In the genomic region with DNA sequence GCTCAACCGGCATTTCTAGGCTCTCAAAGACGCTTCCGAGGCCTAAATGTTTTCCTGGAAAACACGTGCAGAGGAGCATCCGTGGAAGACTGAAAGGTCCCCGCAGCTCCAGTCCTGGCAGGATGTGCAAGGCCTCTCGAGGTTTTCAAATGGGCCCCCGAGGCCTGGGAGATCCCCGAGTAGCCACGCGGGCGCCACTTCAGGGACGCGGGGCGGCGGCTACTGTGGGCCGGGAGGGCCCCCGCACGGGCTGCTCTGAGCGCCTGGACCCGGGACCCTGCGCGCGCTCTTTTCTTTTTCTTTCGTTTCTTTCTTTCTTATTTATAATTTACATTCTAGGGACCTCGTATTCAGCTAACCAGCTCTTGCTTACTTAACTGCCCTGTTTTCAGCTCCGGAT, we compare ENCODE assay signal across 10 cellular contexts. TPM values are rescaled to one million over a fixed set of nuclear protein-coding genes. Genes with fewer than 3 reads are reported as not detected.
DNase-seq lines count a peak whose midpoint lies in the region; ATAC-seq and TF ChIP-seq lines count a peak whose summit lies in the region.
"Had no signal": no experiment of that assay in that cellular context is flagged by ENCODE, and none has a peak within 500 bp of the region (broad histone marks: within the 10 kb centered on the region; RNA-seq: fewer than 3 reads in every experiment).

No MANE protein-coding gene starts in this region.

- H3K36me3 Mint-ChIP-seq in activated CD8-positive, alpha-beta T cell treated with anti-CD3 and anti-CD28 coated beads, Interleukin-2, amount 10 ng/mL, durations not matched to agents 7 days and 5 days (ENCODE audit: low read depth): peaks cover 4% of the 10 kb centered on the region
- peaks cover 3% of the 10 kb centered on the region for H3K36me3 Mint-ChIP-seq in activated CD8-positive, alpha-beta T cell treated with anti-CD3 and anti-CD28 coated beads for 36 hours (ENCODE audit: low read depth)

- 6 to 27% (median 12%) methylated on average over 27 of the region's 27 CpGs for WGBS in stomach, 5 donors

- H3K4me3 Mint-ChIP-seq in activated CD8-positive, alpha-beta T cell treated with anti-CD3 and anti-CD28 coated beads, Interleukin-2, amount 10 ng/mL, durations not matched to agents 7 days and 5 days: peak overlapping the region; percentile 5
- H3K4me3 Mint-ChIP-seq in activated CD8-positive, alpha-beta T cell treated with anti-CD3 and anti-CD28 coated beads for 36 hours: no peak overlapping the region

- CTCF ChIA-PET in activated CD8-positive, alpha-beta T cell treated with anti-CD3 and anti-CD28 coated beads, Interleukin-2, amount 10 ng/mL, durations not matched to agents 7 days and 5 days (lab: Charles Lee): no interaction called here
- CTCF ChIA-PET in activated CD8-positive, alpha-beta T cell treated with anti-CD3 and anti-CD28 coated beads for 36 hours (lab: Charles Lee): no interaction called here

- no peak for TF ChIP-seq EP300 in stomach (IDR thresholded peaks at IDR 0.05)

- H3K36me3 ChIP-seq in ascending aorta (no peaks in the 10 kb centered on the region), stomach (no peaks in the 10 kb centered on the region)

- H3K4me1 Mint-ChIP-seq in activated CD8-positive, alpha-beta T cell treated with anti-CD3 and anti-CD28 coated beads, Interleukin-2, amount 10 ng/mL, durations not matched to agents 7 days and 5 days (ENCODE audit: low read depth): peaks cover 2% of the 10 kb centered on the region
- peaks cover 16% of the 10 kb centered on the region for H3K4me1 Mint-ChIP-seq in activated CD8-positive, alpha-beta T cell treated with anti-CD3 and anti-CD28 coated beads for 36 hours (ENCODE audit: low read depth)

- no peak for TF ChIP-seq CTCF in activated CD8-positive, alpha-beta T cell treated with anti-CD3 and anti-CD28 coated beads for 36 hours (IDR thresholded peaks at IDR 0.05)
- no peak for TF ChIP-seq CTCF in ascending aorta (IDR thresholded peaks at IDR 0.05)
- TF ChIP-seq CTCF in stomach (IDR thresholded peaks at IDR 0.05): no peak

- H3K4me3 ChIP-seq in ascending aorta: peak overlapping the region; percentile 40 to 50
- H3K4me3 ChIP-seq in stomach: peak overlapping the region; percentile 45 to 68 (median 50)

- peaks cover 0 to 3% of the 10 kb centered on the region in 2 donors for H3K4me1 ChIP-seq in ascending aorta
- H3K4me1 ChIP-seq in stomach: peaks cover 25 to 61% (median 45%) of the 10 kb centered on the region in 4 donors

- no peak for ATAC-seq in activated CD8-positive, alpha-beta T cell treated with anti-CD3 and anti-CD28 coated beads, Interleukin-2, amount 10 ng/mL, durations not matched to agents 7 days and 5 days
- no peak for ATAC-seq in activated CD8-positive, alpha-beta T cell treated with anti-CD3 and anti-CD28 coated beads for 36 hours
- ATAC-seq in GM19467 (IDR thresholded peaks at IDR 0.05; ENCODE audit: unreplicated experiment): no peak

- TF ChIP-seq POLR2A in stomach (IDR thresholded peaks at IDR 0.05): no peak

- no peak for DNase-seq in activated CD8-positive, alpha-beta T cell treated with anti-CD3 and anti-CD28 coated beads, Interleukin-2, amount 10 ng/mL, durations not matched to agents 7 days and 5 days
- DNase-seq in activated CD8-positive, alpha-beta T cell treated with anti-CD3 and anti-CD28 coated beads for 36 hours: no peak
- DNase-seq in ascending aorta (ENCODE audit: low spot score in 2 of 2) (no peak), islet precursor cell (peak; percentile 60), stomach (no peak), OCI-M1 (lab: John Stamatoyannopoulos, UW) (no peak)
- no peak for DNase-seq in stimulated activated naive CD4-positive, alpha-beta T cell treated with Interleukin-2 at 50 U/mL for 16 hours (lab: John Stamatoyannopoulos, UW)
- DNase-seq: NCI-H1105 treated with DMSO at 0.1 percent for 48 hours had no signal

- H3K9me3 Mint-ChIP-seq in activated CD8-positive, alpha-beta T cell treated with anti-CD3 and anti-CD28 coated beads, Interleukin-2, amount 10 ng/mL, durations not matched to agents 7 days and 5 days (ENCODE audit: insufficient read depth): no peaks in the 10 kb centered on the region
- no peaks in the 10 kb centered on the region for H3K9me3 Mint-ChIP-seq in activated CD8-positive, alpha-beta T cell treated with anti-CD3 and anti-CD28 coated beads for 36 hours

- H3K27me3 Mint-ChIP-seq in activated CD8-positive, alpha-beta T cell treated with anti-CD3 and anti-CD28 coated beads, Interleukin-2, amount 10 ng/mL, durations not matched to agents 7 days and 5 days (ENCODE audit: low read depth): peaks cover 47% of the 10 kb centered on the region
- peaks cover 56% of the 10 kb centered on the region for H3K27me3 Mint-ChIP-seq in activated CD8-positive, alpha-beta T cell treated with anti-CD3 and anti-CD28 coated beads for 36 hours

- H3K27ac Mint-ChIP-seq in activated CD8-positive, alpha-beta T cell treated with anti-CD3 and anti-CD28 coated beads, Interleukin-2, amount 10 ng/mL, durations not matched to agents 7 days and 5 days: no peak overlapping the region
- H3K27ac Mint-ChIP-seq in activated CD8-positive, alpha-beta T cell treated with anti-CD3 and anti-CD28 coated beads for 36 hours: no peak overlapping the region

- H3K27me3 ChIP-seq in ascending aorta (peaks cover 8% of the 10 kb centered on the region), stomach (peaks cover 25 to 97% (median 64%) of the 10 kb centered on the region in 3 donors)

- H3K27ac ChIP-seq in ascending aorta: no peak overlapping the region
- H3K27ac ChIP-seq in stomach: peak overlapping the region in 4 of 5 donors; percentile 38 to 57 (median 50)

- intact Hi-C loops in activated CD8-positive, alpha-beta T cell treated with anti-CD3 and anti-CD28 coated beads for 36 hours (cut with micrococcal nuclease): no loop called here
- intact Hi-C loops in ascending aorta (cut with DNase I): no loop called here
- intact Hi-C loops in stomach (cut with DNase I; ENCODE audit: low total_unique reads): no loop called here

- H3K9me3 ChIP-seq in ascending aorta: no peaks in the 10 kb centered on the region
- H3K9me3 ChIP-seq in stomach: no peaks in the 10 kb centered on the region

- POLR2A ChIA-PET in activated CD8-positive, alpha-beta T cell treated with anti-CD3 and anti-CD28 coated beads, Interleukin-2, amount 10 ng/mL, durations not matched to agents 7 days and 5 days (lab: Charles Lee): no interaction called here
- POLR2A ChIA-PET in activated CD8-positive, alpha-beta T cell treated with anti-CD3 and anti-CD28 coated beads for 36 hours (lab: Charles Lee): no interaction called here

RNA-seq across cellular contexts. Expression of a gene that starts 4.3 kb away (rescaled TPM):
- total RNA-seq in activated CD8-positive, alpha-beta T cell treated with anti-CD3 and anti-CD28 coated beads, Interleukin-2, amount 10 ng/mL, durations not matched to agents 7 days and 5 days: not detected
- total RNA-seq in activated CD8-positive, alpha-beta T cell treated with anti-CD3 and anti-CD28 coated beads for 36 hours: not detected
- total RNA-seq in ascending aorta (not detected), stomach (100 to 1,000 TPM in 1 of 5 donors, 10 to 100 TPM in 2, 1 to 10 TPM in 1, not detected in 1; 7.0 to 143 (median 40.7) TPM)
- 1 to 10 TPM; 7.0 to 8.6 (median 8.2) TPM for polyA plus RNA-seq in stomach
- total RNA-seq: endothelial cell of umbilical vein had no signal
- polyA plus RNA-seq: endothelial cell of umbilical vein had no signal

Comparison
In these comparisons a context has a peak if more than half of its experiments do, and no peak if none do; other contexts are left out.
1. H3K27ac ChIP-seq: peak in stomach (4 of 5); none in ascending aorta (0 of 2).